Comparison of ENCODE assay signal across 18 cellular contexts in the genomic region with DNA sequence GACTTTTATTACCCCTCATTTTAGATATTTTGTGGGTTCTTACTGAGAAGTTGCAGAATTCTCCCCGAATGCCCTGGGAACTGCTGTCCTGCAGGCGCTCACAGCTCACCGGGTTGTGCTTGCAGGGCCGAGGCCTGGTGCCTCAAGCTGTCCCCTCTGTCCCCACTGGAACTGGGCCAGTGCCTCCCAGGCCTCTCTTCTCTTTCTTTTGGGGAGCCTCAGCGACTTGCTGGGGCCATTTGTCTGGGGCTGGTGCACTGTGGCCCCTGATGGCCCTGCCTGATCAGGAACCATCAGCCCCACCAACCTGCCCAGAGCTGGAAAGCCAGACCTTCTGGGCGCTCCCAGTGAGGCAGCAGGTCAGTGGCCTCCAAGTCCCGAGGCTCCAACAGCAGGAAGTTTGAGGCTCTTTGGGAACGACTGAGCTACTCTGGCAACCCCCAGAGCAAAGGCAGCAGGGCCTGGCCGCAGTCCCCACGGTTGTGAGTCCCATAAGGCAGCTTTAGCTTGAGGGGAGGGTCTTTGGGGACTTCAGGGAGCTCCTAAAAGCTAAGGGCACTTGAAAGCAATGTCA. TPM values are rescaled to one million over a fixed set of nuclear protein-coding genes. Genes with fewer than 3 reads are reported as not detected.
DNase-seq lines count a peak whose midpoint lies in the region; ATAC-seq, FAIRE-seq and TF ChIP-seq lines count a peak whose summit lies in the region.
"Had no signal": no experiment of that assay in that cellular context is flagged by ENCODE, and none has a peak within 500 bp of the region (broad histone marks: within the 10 kb centered on the region; RNA-seq: fewer than 3 reads in every experiment).

No MANE protein-coding gene starts in this region.

- H2AK5ac ChIP-seq in H1 (ENCODE audit: low read depth, low read length) = no peak overlapping the region

- CTCF ChIA-PET in H1 (lab: Charles Lee; ENCODE audit: partially characterized antibody) = no interaction called here

- H4K8ac ChIP-seq in H1 (ENCODE audit: extremely low read depth, insufficient read depth, low read length) = peak overlapping the region; percentile 25; the same call in 1 of the 2 replicates

- TF ChIP-seq CTCF in right atrium auricular region (IDR thresholded peaks at IDR 0.05) = no peak
- TF ChIP-seq CTCF in heart right ventricle (IDR thresholded peaks at IDR 0.05) = no peak
- TF ChIP-seq CTCF in H1 (IDR thresholded peaks at IDR 0.05; ENCODE audit: control extremely low read depth in 1 of 3, insufficient read depth in 1 of 3, low read depth in 1 of 3, low read length in 3 of 3) = no peak
- no peak for TF ChIP-seq CTCF in transverse colon (IDR thresholded peaks at IDR 0.05)

- no peak overlapping the region for H3K4me2 ChIP-seq in H1 (ENCODE audit: insufficient read depth in 1 of 2, low read depth in 2 of 2, low read length in 2 of 2)

- H3K23me2 ChIP-seq in H1 (ENCODE audit: low read depth, low read length) = peaks cover 2% of the 10 kb centered on the region; the same call in 1 of the 2 replicates

- H3K9me3 ChIP-seq in right atrium auricular region (no peaks in the 10 kb centered on the region), heart right ventricle (no peaks in the 10 kb centered on the region), H1 (ENCODE audit: insufficient read depth in 2 of 2, low read depth in 1 of 2, low read length in 1 of 2) (peaks cover 10 to 13% of the 10 kb centered on the region in 2 experiments), transverse colon (no peaks in the 10 kb centered on the region)
- H3K9me3 ChIP-seq: HAP-1, Peyer's patch had no signal

- in situ Hi-C loops in transverse colon (cut with MboI; ENCODE audit: low pct_ligation_motif_present in 1 of 4, low pct_unique_long_range_greater_than_20kb in 1 of 4, low sequenced_read_pairs in 3 of 4) = no loop called here

- H3K79me1 ChIP-seq in H1 (ENCODE audit: low read depth, low read length) = no peaks in the 10 kb centered on the region

- H3K36me3 ChIP-seq in right atrium auricular region (no peaks in the 10 kb centered on the region), heart right ventricle (no peaks in the 10 kb centered on the region), H1 (ENCODE audit: control insufficient read depth in 2 of 4, insufficient read depth in 4 of 4, low read length in 3 of 4) (no peaks in the 10 kb centered on the region), transverse colon (no peaks in the 10 kb centered on the region)
- H3K36me3 ChIP-seq: BLaER1 treated with 17β-estradiol and CSF1 and Interleukin-3, amounts not matched to agents 10 nM and 100 nM; HAP-1; Peyer's patch had no signal

- POLR2A ChIA-PET in H1 (lab: Charles Lee; ENCODE audit: partially characterized antibody) = interaction anchor here (0.8 to 1.5 kb wide), 3 partner anchors 10 to 93 kb away, joined by 3 to 4 read pairs (median 3); a partner anchor contains a TSS

- TF ChIP-seq EP300 in H1 (IDR thresholded peaks at IDR 0.05; ENCODE audit: borderline replicate concordance in 1 of 2, low read depth in 2 of 2, low read length in 2 of 2) (no peak), transverse colon (IDR thresholded peaks at IDR 0.05; ENCODE audit: low read depth) (no peak)

- H3K27ac ChIP-seq in right atrium auricular region = no peak overlapping the region
- no peak overlapping the region for H3K27ac ChIP-seq in heart right ventricle
- no peak overlapping the region for H3K27ac ChIP-seq in H1 (ENCODE audit: low read depth, low read length)
- H3K27ac ChIP-seq in transverse colon = peak overlapping the region; percentile 80 to 87 (median 84)
- H3K27ac ChIP-seq: BLaER1 treated with 17β-estradiol and CSF1 and Interleukin-3, amounts not matched to agents 10 nM and 100 nM; Peyer's patch had no signal

- intact Hi-C loops in heart right ventricle (cut with DNase I) = no loop called here
- intact Hi-C loops in transverse colon (cut with DNase I; ENCODE audit: low total_unique reads) = no loop called here

- no peak overlapping the region for H2BK12ac ChIP-seq in H1 (ENCODE audit: low read depth, low read length)

- no peak overlapping the region for H3K4ac ChIP-seq in H1 (replicated peaks; ENCODE audit: insufficient read length, low read depth, low read length)

- no peak for ATAC-seq in heart right ventricle
- no peak for ATAC-seq in GM18517 (IDR thresholded peaks at IDR 0.05; ENCODE audit: unreplicated experiment)

- no peak overlapping the region for H3K14ac ChIP-seq in H1 (ENCODE audit: insufficient read length)

- H3K4me3 ChIP-seq in right atrium auricular region = no peak overlapping the region
- no peak overlapping the region for H3K4me3 ChIP-seq in heart right ventricle
- no peak overlapping the region for H3K4me3 ChIP-seq in H1 (ENCODE audit: extremely low read depth in 1 of 4, insufficient read depth in 2 of 4, low read depth in 3 of 4, low read length in 4 of 4)
- H3K4me3 ChIP-seq in transverse colon = no peak overlapping the region
- H3K4me3 ChIP-seq: BLaER1 treated with 17β-estradiol and CSF1 and Interleukin-3, amounts not matched to agents 10 nM and 100 nM; HAP-1; Peyer's patch had no signal

- no peak for TF ChIP-seq RAD21 in H1 (IDR thresholded peaks at IDR 0.05 in 1 of 2, conservative IDR thresholded peaks at IDR 0.05 in 1 of 2; ENCODE audit: low read depth in 2 of 2, low read length in 2 of 2)

- no peak overlapping the region for H4K91ac ChIP-seq in H1 (replicated peaks; ENCODE audit: insufficient read length, low read length)

- DNase-seq in right atrium auricular region (ENCODE audit: low spot score) (peak; percentile 26), heart right ventricle (no peak), HuH-7 (ENCODE audit: low spot score) (peak; percentile 2), H1 (ENCODE audit: low read depth in 1 of 2, low spot score in 2 of 2) (no peak), transverse colon (peak; percentile 21), occipital lobe (lab: John Stamatoyannopoulos, UW) (no peak)
- DNase-seq: IMR-90, NCI-H1417 treated with DMSO at 0.1 percent for 48 hours, NCI-H2029, NCI-H2171 treated with DMSO at 0.1 percent for 48 hours, NCI-H510A treated with DMSO at 0.1 percent for 48 hours, SIG-M5 had no signal

- no peak overlapping the region for H2BK120ac ChIP-seq in H1 (replicated peaks; ENCODE audit: low read depth, low read length)

- no peak overlapping the region for H3K56ac ChIP-seq in H1 (replicated peaks; ENCODE audit: insufficient read length, low read depth, low read length)

- H4K5ac ChIP-seq in H1 (ENCODE audit: insufficient read length, low read depth, low read length) = no peak overlapping the region

- H3K18ac ChIP-seq in H1 (ENCODE audit: extremely low read depth, low read length) = no peak overlapping the region

- H3K4me1 ChIP-seq in right atrium auricular region = no peaks in the 10 kb centered on the region
- H3K4me1 ChIP-seq in heart right ventricle = peaks cover 0 to 9% (median 0%) of the 10 kb centered on the region in 9 donors
- no peaks in the 10 kb centered on the region for H3K4me1 ChIP-seq in H1 (replicated peaks in 1 of 4; ENCODE audit: control insufficient read depth in 3 of 4, insufficient read depth in 4 of 4, low read length in 3 of 4)
- peaks cover 15 to 76% (median 45%) of the 10 kb centered on the region in 4 donors for H3K4me1 ChIP-seq in transverse colon
- H3K4me1 ChIP-seq: Peyer's patch had no signal

- H3K79me2 ChIP-seq in H1 (ENCODE audit: control insufficient read depth in 1 of 2, insufficient read depth in 2 of 2, low read length in 2 of 2) = no peaks in the 10 kb centered on the region

- H2BK20ac ChIP-seq in H1 (ENCODE audit: low read length) = no peak overlapping the region

- no peak overlapping the region for H3K9ac ChIP-seq in H1 (replicated peaks in 1 of 4; ENCODE audit: extremely low read depth in 1 of 4, low read depth in 3 of 4, low read length in 3 of 4)
- H3K9ac ChIP-seq: BLaER1 treated with 17β-estradiol and CSF1 and Interleukin-3, amounts not matched to agents 10 nM and 100 nM had no signal

- no peak overlapping the region for H3K23ac ChIP-seq in H1 (ENCODE audit: insufficient read length)

- 82 to 83% methylated on average over 10 of the region's 10 CpGs for WGBS in heart right ventricle, 2 donors
- 87% methylated on average over 9 of the region's 10 CpGs; no CpG with 5 or more reads in 1 of the 2 experiments for WGBS in H1 (ENCODE audit: extremely low coverage in 1 of 2, insufficient coverage in 1 of 2, insufficient read length in 1 of 2, insufficient replicate concordance in 2 of 2, low coverage in 1 of 2, low lambda C conversion rate in 2 of 2, missing lambda C conversion rate in 1 of 2), 2 experiments
- WGBS in transverse colon (ENCODE audit: low coverage in 1 of 2), 2 donors = 66% methylated on average over 10 of the region's 10 CpGs; no CpG with 5 or more reads in 1 of the 2 donors

- H2AFZ ChIP-seq in H1 (ENCODE audit: low read length) = no peak overlapping the region

- no peak overlapping the region for H2BK15ac ChIP-seq in H1 (ENCODE audit: low read length)

- FAIRE-seq in H1 (lab: Jason Lieb, UNC) = no peak

- TF ChIP-seq POLR2A in H1 (IDR thresholded peaks at IDR 0.05; ENCODE audit: control extremely low read depth in 1 of 2, low read depth in 2 of 2, low read length in 2 of 2) (no peak), transverse colon (IDR thresholded peaks at IDR 0.05) (no peak)

- no peaks in the 10 kb centered on the region for H3K27me3 ChIP-seq in right atrium auricular region
- H3K27me3 ChIP-seq in heart right ventricle = no peaks in the 10 kb centered on the region
- H3K27me3 ChIP-seq in H1 (replicated peaks in 1 of 4; ENCODE audit: control insufficient read depth in 3 of 4, extremely low read depth in 1 of 4, insufficient read depth in 3 of 4, low read length in 3 of 4) = no peaks in the 10 kb centered on the region
- no peaks in the 10 kb centered on the region for H3K27me3 ChIP-seq in transverse colon
- H3K27me3 ChIP-seq: BLaER1 treated with 17β-estradiol and CSF1 and Interleukin-3, amounts not matched to agents 10 nM and 100 nM; Peyer's patch had no signal

- H2BK5ac ChIP-seq in H1 (ENCODE audit: low read depth, low read length) = no peak overlapping the region

- no peaks in the 10 kb centered on the region for H4K20me1 ChIP-seq in H1 (replicated peaks in 1 of 2; ENCODE audit: control insufficient read depth in 1 of 2, insufficient read depth in 2 of 2, low read length in 2 of 2)
- H4K20me1 ChIP-seq: BLaER1 treated with 17β-estradiol and CSF1 and Interleukin-3, amounts not matched to agents 10 nM and 100 nM had no signal

RNA-seq across cellular contexts. Expression of a gene that starts 14.7 kb away (rescaled TPM):
- total RNA-seq in right atrium auricular region = under 1 TPM in 1 of 2 donors, not detected in 1; 0.31 TPM
- 1 to 10 TPM in 1 of 10 donors, under 1 TPM in 7, not detected in 2; 0.07 to 1.2 (median 0.46) TPM for total RNA-seq in heart right ventricle
- 1 to 10 TPM in 1 of 2 donors, under 1 TPM in 1; 0.22 to 1.0 TPM for polyA plus RNA-seq in heart right ventricle
- 0.50 and 0.82 TPM in 2 replicates for total RNA-seq in H1 (2021; fragmentation: NEBNext Ultra II Directional; extraction: Animal tissue kit (Norgen Biotek cat#: 25700))
- polyA plus RNA-seq in H1 (2011; rRNA removed) = 0.32 and 0.89 TPM in 2 replicates
- 0.45 TPM for polyA plus RNA-seq in H1 (2011; cell fraction: cytosol; rRNA removed)
- 2.0 TPM for polyA plus RNA-seq in H1 (2011; cell fraction: nucleus; rRNA removed)
- 0.23 to 0.82 TPM (median 0.62 TPM) in 3 of 4 replicates, not detected in the other for polyA plus RNA-seq in H1 (2012, experiment 1 of 2)
- 0.28 TPM for polyA plus RNA-seq in H1 (2012, experiment 2 of 2)
- 0.39 TPM for polyA plus RNA-seq in H1 (2013, experiment 1 of 2)
- 0.07 TPM for polyA plus RNA-seq in H1 (2013, experiment 2 of 2)
- polyA minus RNA-seq in H1 (2011; rRNA and poly(A)+ RNA removed) = not detected in 2 replicates
- not detected for polyA minus RNA-seq in H1 (2011; cell fraction: cytosol; rRNA and poly(A)+ RNA removed)
- 0.50 TPM for polyA minus RNA-seq in H1 (2011; cell fraction: nucleus; rRNA and poly(A)+ RNA removed)
- total RNA-seq in transverse colon = 100 to 1,000 TPM in 2 of 4 donors, 10 to 100 TPM in 2; 58.1 to 195 (median 93.9) TPM
- total RNA-seq in occipital lobe = 0.31 TPM
- total RNA-seq: IMR-90, LHCN-M2 had no signal
- polyA plus RNA-seq: AG04450, IMR-90 had no signal

RNA-seq across cellular contexts. Expression of a gene that starts 17.7 kb away (rescaled TPM):
- total RNA-seq in right atrium auricular region (1 to 10 TPM in 1 of 2 donors, under 1 TPM in 1; 0.56 to 1.1 TPM), heart right ventricle (under 1 TPM in 3 of 10 donors, not detected in 7; 0.19 to 0.28 (median 0.23) TPM), transverse colon (100 to 1,000 TPM in 1 of 4 donors, 10 to 100 TPM in 3; 50.8 to 364 (median 76.0) TPM), occipital lobe (0.16 TPM)
- polyA plus RNA-seq in heart right ventricle (not detected), H1 (2011; rRNA removed) (0.14 TPM in 1 of 2 replicates, not detected in the other)
- not detected in 2 replicates for total RNA-seq in H1 (2021; fragmentation: NEBNext Ultra II Directional; extraction: Animal tissue kit (Norgen Biotek cat#: 25700))
- polyA plus RNA-seq in H1 (2011; cell fraction: cytosol; rRNA removed) = 0.06 TPM
- polyA plus RNA-seq in H1 (2011; cell fraction: nucleus; rRNA removed) = 0.44 TPM
- 0.15 to 0.21 TPM (median 0.17 TPM) in 3 of 4 replicates, not detected in the other for polyA plus RNA-seq in H1 (2012, experiment 1 of 2)
- not detected for polyA plus RNA-seq in H1 (2012, experiment 2 of 2)
- polyA plus RNA-seq in H1 (2013, experiment 1 of 2) = 0.12 TPM
- polyA plus RNA-seq in H1 (2013, experiment 2 of 2) = 0.09 TPM
- polyA minus RNA-seq in H1 (2011; rRNA and poly(A)+ RNA removed) = 0.13 TPM in 1 of 2 replicates, not detected in the other
- polyA minus RNA-seq in H1 (2011; cell fraction: cytosol; rRNA and poly(A)+ RNA removed) = not detected
- 0.90 TPM for polyA minus RNA-seq in H1 (2011; cell fraction: nucleus; rRNA and poly(A)+ RNA removed)
- total RNA-seq: IMR-90, LHCN-M2 had no signal
- polyA plus RNA-seq: AG04450 had no signal

RNA-seq across cellular contexts. Expression of a gene that starts 59.9 kb away (rescaled TPM):
- total RNA-seq in right atrium auricular region (10 to 100 TPM in 1 of 2 donors, 1 to 10 TPM in 1; 7.5 to 11.7 TPM), heart right ventricle (10 to 100 TPM; 15.1 to 22.8 (median 19.1) TPM), transverse colon (100 to 1,000 TPM in 1 of 4 donors, 10 to 100 TPM in 3; 53.2 to 150 (median 55.5) TPM), occipital lobe (8.0 TPM)
- polyA plus RNA-seq in heart right ventricle (10 to 100 TPM in 1 of 2 donors, 1 to 10 TPM in 1; 7.6 to 24.7 TPM), H1 (2011; rRNA removed) (3.4 and 9.8 TPM in 2 replicates)
- total RNA-seq in H1 (2021; fragmentation: NEBNext Ultra II Directional; extraction: Animal tissue kit (Norgen Biotek cat#: 25700)) = 8.1 and 8.3 TPM in 2 replicates
- 7.6 TPM for polyA plus RNA-seq in H1 (2011; cell fraction: cytosol; rRNA removed)
- polyA plus RNA-seq in H1 (2011; cell fraction: nucleus; rRNA removed) = 34.5 TPM
- 7.6 to 12.7 TPM (median 8.9 TPM) in 4 replicates for polyA plus RNA-seq in H1 (2012, experiment 1 of 2)
- 3.3 TPM for polyA plus RNA-seq in H1 (2012, experiment 2 of 2)
- polyA plus RNA-seq in H1 (2013, experiment 1 of 2) = 4.2 TPM
- polyA plus RNA-seq in H1 (2013, experiment 2 of 2) = 3.3 TPM
- 5.0 and 7.3 TPM in 2 replicates for polyA minus RNA-seq in H1 (2011; rRNA and poly(A)+ RNA removed)
- polyA minus RNA-seq in H1 (2011; cell fraction: cytosol; rRNA and poly(A)+ RNA removed) = 10.3 TPM
- 19.0 TPM for polyA minus RNA-seq in H1 (2011; cell fraction: nucleus; rRNA and poly(A)+ RNA removed)

Comparison
In these comparisons a context has a peak if more than half of its experiments do, and no peak if none do; other contexts are left out.
1. DNase-seq: peak in right atrium auricular region (single experiment), HuH-7 (single experiment) and transverse colon (single experiment); none in heart right ventricle (0 of 2), H1 (0 of 2) and occipital lobe (single experiment).
2. H3K27ac ChIP-seq: peak in transverse colon (4 of 4); none in right atrium auricular region (0 of 2), heart right ventricle (0 of 10) and H1 (single experiment).
3. RNA of a gene that starts 14.7 kb away (total RNA-seq): 58.1 to 195 TPM in transverse colon; 0.50 to 0.82 TPM in H1, 0.07 to 1.2 TPM in heart right ventricle, 0.31 TPM in right atrium auricular region and 0.31 TPM in occipital lobe (single experiment); every median in the first group is over 10 times any median in the second.
4. RNA of a gene that starts 17.7 kb away (total RNA-seq): 50.8 to 364 TPM in transverse colon; 0.56 to 1.1 TPM in right atrium auricular region, 0.16 TPM in occipital lobe (single experiment), not detected in H1 and 0.19 to 0.28 TPM in heart right ventricle; every median in the first group is over 10 times any median in the second.